14 cellular contexts compared by ENCODE assay signal in genomic region chr11:84249344-84250135, GRCh38.
A peak's percentile ranks its signal among the peaks of the same experiment; 100 is the strongest.
DNase-seq lines count a peak whose midpoint lies in the region; ATAC-seq and TF ChIP-seq lines count a peak whose summit lies in the region.
"Had no signal": no experiment of that assay in that cellular context is flagged by ENCODE, and none has a peak within 500 bp of the region (broad histone marks: within the 10 kb centered on the region; RNA-seq: fewer than 3 reads in every experiment).

No MANE protein-coding gene starts in this region.

- H3K27ac ChIP-seq in OCI-LY3 (ENCODE audit: low read length): peak overlapping the region; percentile 56
- peak overlapping the region in 2 of 3 donors; percentile 3 to 29 for H3K27ac ChIP-seq in thyroid gland
- no peak overlapping the region for H3K27ac ChIP-seq in WERI-Rb-1
- H3K27ac ChIP-seq: brain microvascular endothelial cell had no signal

- H3K9ac ChIP-seq in OCI-LY3 (ENCODE audit: low read length): peak overlapping the region; percentile 9; the same call in 1 of the 2 replicates

- no peaks in the 10 kb centered on the region for H3K27me3 ChIP-seq in OCI-LY3 (ENCODE audit: low read depth, low read length)
- no peaks in the 10 kb centered on the region for H3K27me3 ChIP-seq in thyroid gland
- H3K27me3 ChIP-seq in WERI-Rb-1 (ENCODE audit: insufficient read depth, low read depth, severe bottlenecking): no peaks in the 10 kb centered on the region
- H3K27me3 ChIP-seq: brain microvascular endothelial cell had no signal

- H3K4me3 ChIP-seq in OCI-LY3 (ENCODE audit: low read length) (0 out of 2 replicates have a peak overlapping the region, but pooled peaks have one; percentile 3), thyroid gland (replicated peaks in 1 of 3) (no peak overlapping the region), mucosa of descending colon (no peak overlapping the region), WERI-Rb-1 (ENCODE audit: low read depth, low read length) (no peak overlapping the region)

- no peak overlapping the region for H2AFZ ChIP-seq in OCI-LY3 (ENCODE audit: low read depth, low read length)

- TF ChIP-seq POLR2A in thyroid gland (IDR thresholded peaks at IDR 0.05): no peak

- H3K4me1 ChIP-seq in OCI-LY3 (ENCODE audit: low read length) (peaks cover 58% of the 10 kb centered on the region), thyroid gland (peaks cover 0 to 7% of the 10 kb centered on the region in 2 donors), mucosa of descending colon (ENCODE audit: low read depth) (no peaks in the 10 kb centered on the region)

- H3K9me3 ChIP-seq in OCI-LY3 (ENCODE audit: insufficient read depth, low read length): peaks cover 4% of the 10 kb centered on the region; the same call in 1 of the 2 replicates
- no peaks in the 10 kb centered on the region for H3K9me3 ChIP-seq in thyroid gland
- H3K9me3 ChIP-seq in mucosa of descending colon: no peaks in the 10 kb centered on the region
- H3K9me3 ChIP-seq in WERI-Rb-1 (ENCODE audit: severe bottlenecking): no peaks in the 10 kb centered on the region

- 71 to 82% methylated on average over 4 of the region's 4 CpGs for WGBS in thyroid gland, 2 donors

- H3K79me2 ChIP-seq in OCI-LY3 (ENCODE audit: low read length): no peaks in the 10 kb centered on the region

- H3K36me3 ChIP-seq in OCI-LY3 (replicated peaks; ENCODE audit: low read depth, low read length) (peaks cover 10% of the 10 kb centered on the region), thyroid gland (no peaks in the 10 kb centered on the region), mucosa of descending colon (ENCODE audit: low read depth) (no peaks in the 10 kb centered on the region), WERI-Rb-1 (no peaks in the 10 kb centered on the region)
- H3K36me3 ChIP-seq: brain microvascular endothelial cell had no signal

- peak; percentile 84 for ATAC-seq in HG02870 (IDR thresholded peaks at IDR 0.05; ENCODE audit: unreplicated experiment)
- ATAC-seq in mucosa of descending colon: no peak

- DNase-seq in NCI-H510A treated with DMSO at 0.1 percent for 48 hours (lab: John Stamatoyannopoulos, UW) (peak; percentile 18), NCI-H510A (lab: John Stamatoyannopoulos, UW) (no peak), thyroid gland (peak; percentile 9 to 39), mucosa of descending colon (no peak), WERI-Rb-1 (no peak)
- no peak for DNase-seq in activated naive CD4-positive, alpha-beta T cell treated with anti-CD3 and anti-CD28 coated beads, Interleukin-2, amount 50 U/mL, for 16 hours
- DNase-seq: 8988T; brain microvascular endothelial cell; naive B cell; NCI-H1694 treated with DMSO at 0.1 percent for 48 hours; SHP77 treated with DMSO at 0.1 percent for 48 hours; stimulated activated CD4-positive, alpha-beta T cell treated with anti-CD3 and anti-CD28 coated beads, Interleukin-1b, Interleukin-23, amount 100 ng/mL, for 48 hours had no signal

- intact Hi-C loops in thyroid gland (cut with DNase I): no loop called here
- intact Hi-C loops in mucosa of descending colon (cut with DNase I, micrococcal nuclease): no loop called here

- H4K20me1 ChIP-seq in OCI-LY3 (ENCODE audit: insufficient read depth, low read length): no peaks in the 10 kb centered on the region

- peak overlapping the region; percentile 40 for H3K4me2 ChIP-seq in OCI-LY3 (ENCODE audit: low read length)

- TF ChIP-seq CTCF in OCI-LY3 (IDR thresholded peaks at IDR 0.05; ENCODE audit: low read depth, low read length) (peak; percentile 51), thyroid gland (IDR thresholded peaks at IDR 0.05) (no peak), mucosa of descending colon (IDR thresholded peaks at IDR 0.05) (no peak), WERI-Rb-1 (IDR thresholded peaks at IDR 0.05; ENCODE audit: low read depth, low read length) (no peak)

Comparison
In these comparisons a context has a peak if more than half of its experiments do, and no peak if none do; other contexts are left out.
1. DNase-seq: peak in NCI-H510A treated with DMSO at 0.1 percent for 48 hours (single experiment) and thyroid gland (2 of 2); none in NCI-H510A (single experiment), mucosa of descending colon (0 of 3), WERI-Rb-1 (single experiment) and activated naive CD4-positive, alpha-beta T cell treated with anti-CD3 and anti-CD28 coated beads, Interleukin-2, amount 50 U/mL, for 16 hours (single experiment).